10 cellular contexts compared by ENCODE assay signal in genomic region chr19:50415661-50416033, GRCh38. TPM values are rescaled to one million over a fixed set of nuclear protein-coding genes. Genes with fewer than 3 reads are reported as not detected.
DNase-seq lines count a peak whose midpoint lies in the region; ATAC-seq, FAIRE-seq and TF ChIP-seq lines count a peak whose summit lies in the region.
"Had no signal": no experiment of that assay in that cellular context is flagged by ENCODE, and none has a peak within 500 bp of the region (broad histone marks: within the 10 kb centered on the region; RNA-seq: fewer than 3 reads in every experiment).

No MANE protein-coding gene starts in this region.

- H3K4me3 ChIP-seq in HEK293 (ENCODE audit: low read depth, low read length) (no peak overlapping the region), left lung (peak overlapping the region in 1 of 2 donors; percentile 17), mammary epithelial cell (replicated peaks in 1 of 3; ENCODE audit: insufficient read depth in 1 of 3, low read depth in 2 of 3, low read length in 3 of 3) (no peak overlapping the region)

- dilution Hi-C loops in mammary epithelial cell (cut with HindIII; ENCODE audit: low sequenced_read_pairs), result no loop called here

- ATAC-seq in left lung, result peak; percentile 54

- no peak overlapping the region for H3K9ac ChIP-seq in mammary epithelial cell (ENCODE audit: insufficient read depth, low read length)

- H4K20me1 ChIP-seq in mammary epithelial cell (ENCODE audit: insufficient read depth, low read length), result no peaks in the 10 kb centered on the region

- intact Hi-C loops in left lung (cut with DNase I), result loop anchor here in 1 of 2 donors (10.0 kb wide), 1 partner anchor 51 kb away; the partner anchor contains the start of gene NAPSA
- intact Hi-C loops in mammary epithelial cell (cut with micrococcal nuclease), result loop anchor here (2.0 kb wide), 1 partner anchor 31 kb away; the partner anchor contains the start of gene POLD1

- H3K9me3 ChIP-seq in HEK293 (ENCODE audit: control insufficient read depth, insufficient read depth, low read depth, low read length), result no peaks in the 10 kb centered on the region
- no peaks in the 10 kb centered on the region for H3K9me3 ChIP-seq in left lung
- no peaks in the 10 kb centered on the region for H3K9me3 ChIP-seq in mammary epithelial cell (replicated peaks; ENCODE audit: insufficient read depth, low read length)

- H3K36me3 ChIP-seq in HEK293 (ENCODE audit: control insufficient read depth in 2 of 2, insufficient read depth in 1 of 2, low read length in 2 of 2), result peaks cover 17 to 43% of the 10 kb centered on the region in 2 experiments; a peak in 2 of 3 replicates
- H3K36me3 ChIP-seq in left lung, result peaks cover 0 to 17% of the 10 kb centered on the region in 2 donors
- H3K36me3 ChIP-seq in mammary epithelial cell (ENCODE audit: insufficient read depth, low read length), result no peaks in the 10 kb centered on the region

- H2AFZ ChIP-seq in mammary epithelial cell (ENCODE audit: low read depth, low read length), result no peak overlapping the region

- no peak overlapping the region for H3K4me2 ChIP-seq in mammary epithelial cell (ENCODE audit: insufficient read depth, low read depth, low read length)

- H3K79me2 ChIP-seq in mammary epithelial cell (ENCODE audit: insufficient read depth, low read length), result no peaks in the 10 kb centered on the region

- in situ Hi-C loops in mammary epithelial cell (cut with MboI; ENCODE audit: low sequenced_read_pairs in 2 of 2), result no loop called here

- POLR2A ChIA-PET in HEK293 (lab: Yijun Ruan, JAX), result interaction anchor here (1.1 kb wide), 1 partner anchor 31 kb away, joined by 4 read pairs; the partner anchor contains the start of gene POLD1

- CTCF ChIA-PET in HEK293 (lab: Yijun Ruan, JAX) (interaction anchor here (0.6 to 1.8 kb wide), 13 partner anchors 9 to 71 kb away, joined by 3 to 20 read pairs (median 4); partner anchors contain the start of genes NR1H2 and POLD1), mammary epithelial cell (lab: Charles Lee; ENCODE audit: low non-redundant PET) (interaction anchor here (0.6 kb wide), 1 partner anchor 163 kb away, joined by 26 read pairs; no protein-coding TSS in a partner anchor)

- no TSS peak for BruUV-seq in mammary epithelial cell (replicated peaks; lab: Mats Ljungman, UMichigan)

- H3K27me3 ChIP-seq in left lung (peaks cover 18 to 36% of the 10 kb centered on the region in 2 donors), mammary epithelial cell (ENCODE audit: insufficient read depth, low read length) (no peaks in the 10 kb centered on the region)

- no peaks in the 10 kb centered on the region for H3K4me1 ChIP-seq in HEK293 (ENCODE audit: control insufficient read depth, insufficient read depth, low read length)
- H3K4me1 ChIP-seq in left lung, result peaks cover 0 to 32% of the 10 kb centered on the region in 2 donors
- no peaks in the 10 kb centered on the region for H3K4me1 ChIP-seq in mammary epithelial cell (ENCODE audit: insufficient read depth, low read length)

- WGBS in mammary epithelial cell (ENCODE audit: low coverage, missing lambda C conversion rate), result 96% methylated on average over 5 of the region's 22 CpGs

- FAIRE-seq in GM18507 (lab: Jason Lieb, UNC), result peak; percentile 94

- DNase-seq in GM18507 (ENCODE audit: extremely low spot score, insufficient read length, low read depth) (peak; percentile 84), MV-4-11 (lab: John Stamatoyannopoulos, UW) (peak; percentile 90), left lung (peak; percentile 77 to 89), HPDE6-E6E7 (ENCODE audit: extremely low spot score) (no peak), HuH-7 (ENCODE audit: low spot score) (no peak), mammary epithelial cell (no peak)
- DNase-seq in activated CD4-positive, alpha-beta T cell treated with anti-CD3 and anti-CD28 coated beads for 48 hours, result no peak
- DNase-seq: NCI-H1436 had no signal

- TF ChIP-seq CTCF in HEK293 (tag by site-specific recombination; IDR thresholded peaks at IDR 0.05) (no peak), left lung (IDR thresholded peaks at IDR 0.05) (no peak), mammary epithelial cell (conservative IDR thresholded peaks at IDR 0.05 in 1 of 2, IDR thresholded peaks at IDR 0.05 in 1 of 2; ENCODE audit: extremely low read depth in 1 of 2, insufficient read depth in 1 of 2, low read depth in 1 of 2, low read length in 2 of 2) (no peak)

- H3K27ac ChIP-seq in HEK293 (ENCODE audit: extremely low read depth, low read depth, low read length) (no peak overlapping the region), left lung (no peak overlapping the region), mammary epithelial cell (ENCODE audit: insufficient read depth, low read depth, low read length) (no peak overlapping the region)

TF ChIP-seq in HEK293, 187 proteins besides CTCF, POLR2A, EP300 and RAD21 (continues in another document):
- TF ChIP-seq GLIS1 (tag by site-specific recombination; IDR thresholded peaks at IDR 0.05) (peak; percentile 33; the same call in 1 of the 2 replicates), ZNF501 (tag by site-specific recombination; IDR thresholded peaks at IDR 0.05) (no peak), ZNF514 (tag by site-specific recombination; IDR thresholded peaks at IDR 0.05) (no peak), ZNF2 (tag by site-specific recombination; IDR thresholded peaks at IDR 0.05) (no peak), ZBTB26 (tag by site-specific recombination; optimal IDR thresholded peaks at IDR 0.05) (no peak), KLF17 (tag by site-specific recombination; IDR thresholded peaks at IDR 0.05) (no peak), KLF9 (tag by site-specific recombination; IDR thresholded peaks at IDR 0.05; ENCODE audit: low read depth) (0 out of 2 replicates have a peak, but pooled peaks have one; percentile 13), ZNF248 (tag by site-specific recombination; IDR thresholded peaks at IDR 0.05) (no peak), ZNF223 (tag by site-specific recombination; IDR thresholded peaks at IDR 0.05) (no peak), ZNF561 (tag by site-specific recombination; IDR thresholded peaks at IDR 0.05; ENCODE audit: borderline replicate concordance) (no peak), ZNF354C (tag by site-specific recombination; IDR thresholded peaks at IDR 0.05; ENCODE audit: borderline replicate concordance, low read depth) (no peak), FEZF1 (tag by site-specific recombination; IDR thresholded peaks at IDR 0.05) (no peak), ZNF776 (tag by site-specific recombination; IDR thresholded peaks at IDR 0.05; ENCODE audit: borderline replicate concordance) (no peak), ZNF16 (tag by site-specific recombination; IDR thresholded peaks at IDR 0.05; ENCODE audit: low read depth) (no peak), ZNF768 (tag by site-specific recombination; IDR thresholded peaks at IDR 0.05) (no peak), ZNF433 (tag by site-specific recombination; IDR thresholded peaks at IDR 0.05; ENCODE audit: low read depth) (no peak), ZNF600 (tag by site-specific recombination; IDR thresholded peaks at IDR 0.05) (no peak), ZNF174 (tag by site-specific recombination; IDR thresholded peaks at IDR 0.05) (no peak), GLI4 (tag by site-specific recombination; IDR thresholded peaks at IDR 0.05) (no peak), PBX3 (CRISPR knock-in tag; IDR thresholded peaks at IDR 0.05) (no peak), SP3 (tag by site-specific recombination; IDR thresholded peaks at IDR 0.05) (no peak), ZNF785 (tag by site-specific recombination; IDR thresholded peaks at IDR 0.05) (no peak)

RNA-seq across cellular contexts. Expression of gene SPIB, which starts 3.1 kb away (rescaled TPM):
- total RNA-seq in left lung (under 1 TPM; 0.32 to 0.34 TPM), mammary epithelial cell (not detected)
- polyA plus RNA-seq in mammary epithelial cell, result 0.06 TPM
- not detected for polyA minus RNA-seq in mammary epithelial cell

RNA-seq across cellular contexts. Expression of gene MYBPC2, which starts 17.0 kb away (rescaled TPM):
- total RNA-seq in left lung (under 1 TPM in 1 of 2 donors, not detected in 1; 0.16 TPM), mammary epithelial cell (not detected)
- not detected for polyA plus RNA-seq in mammary epithelial cell
- polyA minus RNA-seq in mammary epithelial cell, result not detected

RNA-seq across cellular contexts. Expression of gene POLD1, which starts 31.5 kb away (rescaled TPM):
- total RNA-seq in left lung, result 10 to 100 TPM; 38.3 to 58.3 TPM
- 10 to 100 TPM; 16.3 to 49.8 TPM for total RNA-seq in mammary epithelial cell
- 31.7 TPM for polyA plus RNA-seq in mammary epithelial cell
- 20.7 TPM for polyA minus RNA-seq in mammary epithelial cell

RNA-seq across cellular contexts. Expression of gene NR1H2, which starts 39.4 kb away (rescaled TPM):
- 10 to 100 TPM; 77.9 to 78.4 TPM for total RNA-seq in left lung
- total RNA-seq in mammary epithelial cell, result 10 to 100 TPM; 53.8 to 65.5 TPM
- polyA plus RNA-seq in mammary epithelial cell, result 33.4 TPM
- polyA minus RNA-seq in mammary epithelial cell, result 11.7 TPM

RNA-seq across cellular contexts. Expression of gene NAPSA, which starts 50.2 kb away (rescaled TPM):
- total RNA-seq in left lung (1,000 to 10,000 TPM; 1,284 to 3,296 TPM), mammary epithelial cell (1 to 10 TPM in 1 of 2 donors, under 1 TPM in 1; 0.75 to 1.3 TPM)
- polyA plus RNA-seq in mammary epithelial cell, result 0.24 TPM
- not detected for polyA minus RNA-seq in mammary epithelial cell
- total RNA-seq: mononuclear cell had no signal

Comparison
In these comparisons a context has a peak if more than half of its experiments do, and no peak if none do; other contexts are left out.
1. DNase-seq: peak in GM18507 (single experiment), MV-4-11 (single experiment) and left lung (2 of 2); none in HPDE6-E6E7 (single experiment), HuH-7 (single experiment), mammary epithelial cell (single experiment) and activated CD4-positive, alpha-beta T cell treated with anti-CD3 and anti-CD28 coated beads for 48 hours (single experiment).